ENCODE assay signal across 14 cellular contexts in the genomic region with DNA sequence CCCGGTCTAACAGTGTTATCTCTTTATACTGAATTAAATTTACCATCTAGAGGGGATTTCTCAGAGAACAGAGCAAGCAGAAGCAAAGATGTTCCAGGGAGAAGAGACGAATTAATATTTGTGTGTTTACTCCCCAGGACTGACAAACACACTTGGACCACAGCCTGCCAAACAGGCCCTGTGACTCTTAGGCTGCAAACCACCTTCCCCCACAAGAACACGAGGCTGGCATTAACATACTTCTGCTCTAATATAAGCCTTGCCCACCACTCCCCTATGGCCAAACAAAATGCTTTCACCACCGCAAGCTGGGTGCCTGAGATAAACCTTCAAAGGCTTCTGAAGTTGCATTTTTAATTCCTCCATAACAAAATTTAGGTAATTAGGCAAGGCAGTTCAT.
"Had no signal": no experiment of that assay in that cellular context is flagged by ENCODE, and none has a peak within 500 bp of the region (broad histone marks: within the 10 kb centered on the region; RNA-seq: fewer than 3 reads in every experiment).

No MANE protein-coding gene starts in this region.

- H3K27me3 ChIP-seq: cardiac muscle cell, gastroesophageal sphincter, neutrophil, right lobe of liver, suprapubic skin had no signal

- H3K9me3 ChIP-seq: gastroesophageal sphincter, neutrophil, right lobe of liver, suprapubic skin had no signal

- H3K27ac ChIP-seq: cardiac muscle cell, gastroesophageal sphincter, neutrophil, right lobe of liver, suprapubic skin had no signal

- H3K4me1 ChIP-seq: gastroesophageal sphincter, right lobe of liver had no signal

- DNase-seq: activated CD4-positive, alpha-beta memory T cell treated with anti-CD3 and anti-CD28 coated beads for 36 hours; activated CD4-positive, CD25-positive, alpha-beta regulatory T cell treated with anti-CD3 and anti-CD28 coated beads, Interleukin-2, amount 50 U/mL, for 72 hours; activated effector memory CD4-positive, alpha-beta T cell treated with anti-CD3 and anti-CD28 coated beads, Interleukin-2, amount 50 U/mL, for 16 hours; activated T-cell treated with anti-CD3 and anti-CD28 coated beads, Interleukin-2, amount 50 U/mL, for 4 hours; effector CD4-positive, alpha-beta T cell; left ventricle myocardium superior; right lobe of liver; stimulated activated CD4-positive, alpha-beta T cell treated with anti-CD3 and anti-CD28 coated beads, Interleukin-12 subunit alpha, Interleukin-12 subunit beta, amount 100 ng/mL, for 4 hours; stimulated activated naive CD4-positive, alpha-beta T cell treated with Interleukin-2 at 50 U/mL for 16 hours; SW 1271 had no signal

- H3K36me3 ChIP-seq: neutrophil, right lobe of liver had no signal

- H3K4me3 ChIP-seq: cardiac muscle cell, gastroesophageal sphincter, right lobe of liver, suprapubic skin had no signal
